ENCODE assay signal across 21 cellular contexts in the genomic region with DNA sequence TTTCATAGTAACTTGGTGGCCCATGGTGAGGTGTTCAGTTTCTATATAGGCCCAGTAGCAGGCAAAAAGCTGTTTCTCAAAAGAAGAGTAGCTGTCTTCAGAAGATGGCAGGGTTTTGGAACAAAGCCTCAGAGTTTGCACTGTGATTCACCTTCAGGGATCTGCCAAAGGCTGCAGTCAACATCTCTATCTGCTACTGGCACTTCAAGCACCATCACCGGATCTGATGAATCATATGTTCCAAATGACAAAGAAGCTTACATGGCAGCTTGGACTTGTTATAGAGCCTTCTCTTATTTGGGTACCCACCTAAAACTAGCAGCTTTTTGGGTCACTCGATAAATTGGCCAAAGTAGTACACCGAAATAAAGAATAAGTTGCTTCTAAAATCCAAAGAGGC. TPM values are rescaled to one million over a fixed set of nuclear protein-coding genes. Genes with fewer than 3 reads are reported as not detected.
DNase-seq lines count a peak whose midpoint lies in the region; ATAC-seq, FAIRE-seq and TF ChIP-seq lines count a peak whose summit lies in the region.
"Had no signal": no experiment of that assay in that cellular context is flagged by ENCODE, and none has a peak within 500 bp of the region (broad histone marks: within the 10 kb centered on the region; RNA-seq: fewer than 3 reads in every experiment).

No MANE protein-coding gene starts in this region.

- no peaks in the 10 kb centered on the region for H3K27me3 ChIP-seq in HCT116 (ENCODE audit: insufficient read depth, low read length)
- H3K27me3 ChIP-seq in astrocyte (ENCODE audit: insufficient read depth, low read length) = no peaks in the 10 kb centered on the region
- no peaks in the 10 kb centered on the region for H3K27me3 ChIP-seq in foreskin keratinocyte
- H3K27me3 ChIP-seq in lower lobe of right lung (ENCODE audit: low read depth) = no peaks in the 10 kb centered on the region

- H3K9me2 ChIP-seq in HCT116 (ENCODE audit: insufficient read depth) = no peaks in the 10 kb centered on the region
- H3K9me2 ChIP-seq: SK-N-SH had no signal

- RAD21 ChIA-PET in HCT116 (lab: Charles Lee; ENCODE audit: low non-redundant PET in 1 of 2, low total read pairs in 2 of 2, uncharacterized antibody in 2 of 2, unreplicated experiment in 2 of 2) = no interaction called here

- no TSS peak for BruUV-seq in HCT116 (replicated peaks; lab: Mats Ljungman, UMichigan)

- no peaks in the 10 kb centered on the region for H3K9me3 ChIP-seq in HCT116 (ENCODE audit: control insufficient read depth in 1 of 2, insufficient read depth in 1 of 2, low read depth in 1 of 2, low read length in 2 of 2)
- H3K9me3 ChIP-seq in astrocyte (ENCODE audit: insufficient read depth, low read depth, low read length) = no peaks in the 10 kb centered on the region
- no peaks in the 10 kb centered on the region for H3K9me3 ChIP-seq in lower lobe of right lung
- H3K9me3 ChIP-seq: HAP-1, SK-N-SH had no signal

- no peak overlapping the region for H3K4me2 ChIP-seq in HCT116 (ENCODE audit: low read length)
- no peak overlapping the region for H3K4me2 ChIP-seq in astrocyte (ENCODE audit: low read length)
- H3K4me2 ChIP-seq: SK-N-SH had no signal

- intact Hi-C loops in HCT116 (cut with micrococcal nuclease) = no loop called here
- intact Hi-C loops in lower lobe of right lung (cut with DNase I) = no loop called here

- CTCF ChIA-PET in HCT116 (lab: Charles Lee) = no interaction called here
- CTCF ChIA-PET in activated CD4-positive, alpha-beta memory T cell treated with anti-CD3 and anti-CD28 coated beads, Interleukin-2, amount 10 ng/mL, durations not matched to agents 7 days and 5 days (lab: Charles Lee) = no interaction called here

- H3K4me1 ChIP-seq in HCT116 (ENCODE audit: control insufficient read depth in 1 of 2, insufficient read depth in 2 of 2, low read length in 2 of 2) = peaks cover 24 to 41% of the 10 kb centered on the region in 2 experiments
- H3K4me1 ChIP-seq in astrocyte (ENCODE audit: insufficient read depth, low read length) = peaks cover 35% of the 10 kb centered on the region
- peaks cover 10% of the 10 kb centered on the region for H3K4me1 ChIP-seq in foreskin keratinocyte
- no peaks in the 10 kb centered on the region for H3K4me1 ChIP-seq in lower lobe of right lung
- H3K4me1 ChIP-seq: HAP-1 had no signal

- H3K4me3 ChIP-seq in HCT116 (replicated peaks in 1 of 2; ENCODE audit: low read depth in 1 of 2, low read length in 2 of 2) (no peak overlapping the region), astrocyte (ENCODE audit: insufficient read depth, low read depth, low read length) (no peak overlapping the region), lower lobe of right lung (no peak overlapping the region)
- H3K4me3 ChIP-seq: HAP-1 had no signal

- no peak for TF ChIP-seq POLR2A in HCT116 (IDR thresholded peaks at IDR 0.05; ENCODE audit: borderline replicate concordance, extremely low read depth, insufficient read depth, insufficient read length)

- peaks cover 12% of the 10 kb centered on the region for H3K36me3 Mint-ChIP-seq in astrocyte (ENCODE audit: low read depth, unreplicated experiment)
- no peaks in the 10 kb centered on the region for H3K36me3 Mint-ChIP-seq in activated CD4-positive, alpha-beta memory T cell treated with anti-CD3 and anti-CD28 coated beads, Interleukin-2, amount 10 ng/mL, durations not matched to agents 7 days and 5 days (ENCODE audit: low read depth)

- H2AFZ ChIP-seq in HCT116 (ENCODE audit: low read depth, low read length, poor library complexity, severe bottlenecking) = no peak overlapping the region
- no peak overlapping the region for H2AFZ ChIP-seq in astrocyte (ENCODE audit: low read depth, low read length)

- peaks cover 49% of the 10 kb centered on the region for H3K4me1 Mint-ChIP-seq in astrocyte (ENCODE audit: low read depth, unreplicated experiment)
- no peaks in the 10 kb centered on the region for H3K4me1 Mint-ChIP-seq in activated CD4-positive, alpha-beta memory T cell treated with anti-CD3 and anti-CD28 coated beads, Interleukin-2, amount 10 ng/mL, durations not matched to agents 7 days and 5 days

- no peaks in the 10 kb centered on the region for H4K20me1 ChIP-seq in HCT116 (ENCODE audit: insufficient read depth)
- no peaks in the 10 kb centered on the region for H4K20me1 ChIP-seq in astrocyte (ENCODE audit: insufficient read depth, low read length)

- FAIRE-seq in astrocyte (lab: Jason Lieb, UNC) = no peak
- FAIRE-seq: D721Med, G401.6 had no signal

- POLR2A ChIA-PET in HCT116 (lab: Charles Lee) = no interaction called here
- POLR2A ChIA-PET in activated CD4-positive, alpha-beta memory T cell treated with anti-CD3 and anti-CD28 coated beads, Interleukin-2, amount 10 ng/mL, durations not matched to agents 7 days and 5 days (lab: Charles Lee) = no interaction called here

- no peaks in the 10 kb centered on the region for H3K36me3 ChIP-seq in HCT116 (ENCODE audit: control insufficient read depth in 1 of 2, insufficient read depth in 2 of 2, low read length in 2 of 2)
- H3K36me3 ChIP-seq in astrocyte (ENCODE audit: insufficient read depth, low read length) = no peaks in the 10 kb centered on the region
- no peaks in the 10 kb centered on the region for H3K36me3 ChIP-seq in lower lobe of right lung
- H3K36me3 ChIP-seq: HAP-1 had no signal

- no peak for TF ChIP-seq RAD21 in HCT116 (IDR thresholded peaks at IDR 0.05; ENCODE audit: low read depth)

- no peaks in the 10 kb centered on the region for H3K27me3 Mint-ChIP-seq in astrocyte (ENCODE audit: low read depth, unreplicated experiment)
- no peaks in the 10 kb centered on the region for H3K27me3 Mint-ChIP-seq in activated CD4-positive, alpha-beta memory T cell treated with anti-CD3 and anti-CD28 coated beads, Interleukin-2, amount 10 ng/mL, durations not matched to agents 7 days and 5 days

- no peak for ATAC-seq in HCT116
- ATAC-seq in foreskin keratinocyte = peak; percentile 9
- ATAC-seq in lower lobe of right lung = no peak
- no peak for ATAC-seq in HG03469 (IDR thresholded peaks at IDR 0.05; ENCODE audit: unreplicated experiment)

- no peak overlapping the region for H3K4me3 Mint-ChIP-seq in astrocyte (ENCODE audit: unreplicated experiment)
- no peak overlapping the region for H3K4me3 Mint-ChIP-seq in activated CD4-positive, alpha-beta memory T cell treated with anti-CD3 and anti-CD28 coated beads, Interleukin-2, amount 10 ng/mL, durations not matched to agents 7 days and 5 days

- H3K9me3 Mint-ChIP-seq in astrocyte (ENCODE audit: unreplicated experiment) = no peaks in the 10 kb centered on the region
- H3K9me3 Mint-ChIP-seq in activated CD4-positive, alpha-beta memory T cell treated with anti-CD3 and anti-CD28 coated beads, Interleukin-2, amount 10 ng/mL, durations not matched to agents 7 days and 5 days = no peaks in the 10 kb centered on the region

- no peak for TF ChIP-seq CTCF in HCT116 (IDR thresholded peaks at IDR 0.05 in 2 of 3, conservative IDR thresholded peaks at IDR 0.05 in 1 of 3; ENCODE audit: borderline replicate concordance in 1 of 3, insufficient read depth in 1 of 3, low read depth in 2 of 3, low read length in 2 of 3)
- TF ChIP-seq CTCF in astrocyte (IDR thresholded peaks at IDR 0.05; ENCODE audit: insufficient read depth, low read depth, low read length) = no peak
- TF ChIP-seq CTCF in foreskin keratinocyte (conservative IDR thresholded peaks at IDR 0.05) = no peak
- no peak for TF ChIP-seq CTCF in lower lobe of right lung (IDR thresholded peaks at IDR 0.05)

- no peaks in the 10 kb centered on the region for H3K79me2 ChIP-seq in HCT116 (ENCODE audit: insufficient read depth, low read length)
- H3K79me2 ChIP-seq in astrocyte (ENCODE audit: insufficient read depth, low read length) = no peaks in the 10 kb centered on the region

- H3K27ac Mint-ChIP-seq in astrocyte (ENCODE audit: unreplicated experiment) = no peak overlapping the region
- no peak overlapping the region for H3K27ac Mint-ChIP-seq in activated CD4-positive, alpha-beta memory T cell treated with anti-CD3 and anti-CD28 coated beads, Interleukin-2, amount 10 ng/mL, durations not matched to agents 7 days and 5 days

- H3K9ac ChIP-seq in HCT116 (ENCODE audit: low read length) (no peak overlapping the region), astrocyte (ENCODE audit: low read length) (no peak overlapping the region)
- H3K9ac ChIP-seq: SK-N-SH had no signal

- H3K27ac ChIP-seq in HCT116 (ENCODE audit: low read depth, low read length) = no peak overlapping the region
- H3K27ac ChIP-seq in astrocyte (ENCODE audit: low read depth, low read length) = no peak overlapping the region
- no peak overlapping the region for H3K27ac ChIP-seq in foreskin keratinocyte
- no peak overlapping the region for H3K27ac ChIP-seq in lower lobe of right lung

- DNase-seq in Daoy (ENCODE audit: low read depth) = peak; percentile 34
- no peak for DNase-seq in HCT116 (ENCODE audit: low read depth, low spot score)
- DNase-seq in astrocyte (ENCODE audit: low read depth) = peak; percentile 72
- no peak for DNase-seq in foreskin keratinocyte
- DNase-seq in lower lobe of right lung = no peak
- DNase-seq in activated CD4-positive, alpha-beta memory T cell treated with anti-CD3 and anti-CD28 coated beads, Interleukin-2, amount 10 ng/mL, durations not matched to agents 7 days and 5 days = no peak
- DNase-seq in DMS153 treated with DMSO at 0.1 percent for 48 hours (lab: John Stamatoyannopoulos, UW; ENCODE audit: unreplicated experiment) = no peak
- DNase-seq: C1 segment of cervical spinal cord, DND-41, IMR-90, Karpas-422, NCI-H1105 treated with DMSO at 0.1 percent for 48 hours, NCI-H1694, NCI-H524, RPMI8226, SHP77 treated with DMSO at 0.1 percent for 48 hours, SK-N-SH had no signal

TF ChIP-seq in HCT116, 20 proteins besides CTCF, POLR2A, EP300 and RAD21:
- TF ChIP-seq JUND (IDR thresholded peaks at IDR 0.05) (peak; percentile 28; the same call in 1 of the 2 replicates), YY1 (IDR thresholded peaks at IDR 0.05; ENCODE audit: extremely low read depth, insufficient replicate concordance, low read depth, low read length) (no peak), FOSL1 (IDR thresholded peaks at IDR 0.05; ENCODE audit: low read depth) (peak; percentile 43; the same call in 1 of the 2 replicates), CBX3 (IDR thresholded peaks at IDR 0.05; ENCODE audit: low read depth) (peak; percentile 33; the same call in 1 of the 2 replicates), EZH2 (IDR thresholded peaks at IDR 0.05) (no peak), CEBPB (IDR thresholded peaks at IDR 0.05; ENCODE audit: low read depth) (no peak), SP1 (IDR thresholded peaks at IDR 0.05; ENCODE audit: low read depth) (no peak)
- TF ChIP-seq, protein P1, sequence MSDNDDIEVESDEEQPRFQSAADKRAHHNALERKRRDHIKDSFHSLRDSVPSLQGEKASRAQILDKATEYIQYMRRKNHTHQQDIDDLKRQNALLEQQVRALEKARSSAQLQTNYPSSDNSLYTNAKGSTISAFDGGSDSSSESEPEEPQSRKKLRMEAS (IDR thresholded peaks at IDR 0.05) = no peak

RNA-seq across cellular contexts. Expression of gene PKIB, which starts 39.5 kb away (rescaled TPM):
- 23.7 and 29.1 TPM in 2 replicates for total RNA-seq in Daoy (2014; rRNA removed; shearing (Covaris generic))
- total RNA-seq in HCT116 (2021; ENCODE audit: unreplicated experiment) (24.0 TPM), astrocyte (64.1 and 74.6 TPM in 2 replicates), foreskin keratinocyte (1.4 and 2.9 TPM in 2 replicates), lower lobe of right lung (3.2 TPM)
- 17.1 and 20.8 TPM in 2 replicates for polyA plus RNA-seq in HCT116 (2012)
- polyA plus RNA-seq in foreskin keratinocyte = 0.94 and 2.8 TPM in 2 replicates
- under 1 TPM; 0.65 to 0.86 TPM for total RNA-seq in activated CD4-positive, alpha-beta memory T cell treated with anti-CD3 and anti-CD28 coated beads, Interleukin-2, amount 10 ng/mL, durations not matched to agents 7 days and 5 days

Comparison
In these comparisons a context has a peak if more than half of its experiments do, and no peak if none do; other contexts are left out.
1. DNase-seq: peak in Daoy (single experiment) and astrocyte (single experiment); none in HCT116 (single experiment), foreskin keratinocyte (0 of 2), lower lobe of right lung (single experiment), activated CD4-positive, alpha-beta memory T cell treated with anti-CD3 and anti-CD28 coated beads, Interleukin-2, amount 10 ng/mL, durations not matched to agents 7 days and 5 days (single experiment) and DMS153 treated with DMSO at 0.1 percent for 48 hours (single experiment).